In the genomic region with DNA sequence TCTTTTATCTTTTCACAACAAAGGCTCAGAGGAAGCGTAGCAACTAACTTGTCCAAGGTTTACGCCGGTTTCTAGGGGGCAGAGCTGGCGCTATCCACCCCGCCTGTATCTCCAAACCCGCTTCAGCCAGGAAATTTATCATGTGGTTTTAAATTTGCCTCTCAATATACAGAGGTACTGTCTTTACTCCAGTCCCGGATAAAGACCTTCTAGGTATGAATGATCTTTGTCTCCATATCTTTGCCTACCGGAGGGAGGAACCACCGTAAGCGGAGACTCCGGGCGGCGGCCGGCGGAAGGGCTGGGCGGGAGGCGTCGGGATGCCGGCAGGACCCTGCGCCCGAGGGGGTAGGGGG, we compare ENCODE assay signal across 8 cellular contexts. TPM values are rescaled to one million over a fixed set of nuclear protein-coding genes. Genes with fewer than 3 reads are reported as not detected.
DNase-seq lines count a peak whose midpoint lies in the region; ATAC-seq and TF ChIP-seq lines count a peak whose summit lies in the region.

No MANE protein-coding gene starts in this region.

- peaks cover 14% of the 10 kb centered on the region for H3K36me3 Mint-ChIP-seq in type B pancreatic cell

- peaks cover 3% of the 10 kb centered on the region for H3K27me3 Mint-ChIP-seq in type B pancreatic cell

- peaks cover 2% of the 10 kb centered on the region for H3K79me1 ChIP-seq in mesenchymal stem cell (replicated peaks; ENCODE audit: low read length, poor library complexity, severe bottlenecking)

- H3K27me3 ChIP-seq in SJCRH30 = no peaks in the 10 kb centered on the region
- no peaks in the 10 kb centered on the region for H3K27me3 ChIP-seq in effector memory CD4-positive, alpha-beta T cell (replicated peaks; ENCODE audit: control insufficient read depth, insufficient read depth, low read length, poor library complexity, severe bottlenecking)
- H3K27me3 ChIP-seq in mesenchymal stem cell (ENCODE audit: control insufficient read depth in 1 of 2, insufficient read depth in 1 of 2, low read length in 2 of 2) = no peaks in the 10 kb centered on the region

- H3K27ac ChIP-seq in SJCRH30 (peak overlapping the region; percentile 96), mesenchymal stem cell (ENCODE audit: low read length, poor library complexity, severe bottlenecking) (peak overlapping the region; percentile 72)
- peak overlapping the region; percentile 69 for H3K27ac ChIP-seq in effector memory CD4-positive, alpha-beta T cell (ENCODE audit: insufficient read depth, low read length, poor library complexity, severe bottlenecking)

- H3K9me3 ChIP-seq in SJCRH30 (replicated peaks) (no peaks in the 10 kb centered on the region), mesenchymal stem cell (ENCODE audit: control insufficient read depth, low read length) (no peaks in the 10 kb centered on the region)
- H3K9me3 ChIP-seq in effector memory CD4-positive, alpha-beta T cell (ENCODE audit: control insufficient read depth, low read length) = no peaks in the 10 kb centered on the region

- H4K8ac ChIP-seq in mesenchymal stem cell (ENCODE audit: low read length) = peak overlapping the region; percentile 90

- H3K9ac ChIP-seq in mesenchymal stem cell (ENCODE audit: low read length) = peak overlapping the region; percentile 95

- H3K4me1 ChIP-seq in SJCRH30 = peaks cover 15% of the 10 kb centered on the region
- peaks cover 5% of the 10 kb centered on the region for H3K4me1 ChIP-seq in effector memory CD4-positive, alpha-beta T cell (ENCODE audit: control insufficient read depth, insufficient read depth, low read length, poor library complexity, severe bottlenecking)
- H3K4me1 ChIP-seq in mesenchymal stem cell (ENCODE audit: control insufficient read depth, insufficient read depth, low read depth, low read length) = peaks cover 2% of the 10 kb centered on the region

- H3K4me1 Mint-ChIP-seq in type B pancreatic cell (ENCODE audit: unreplicated experiment) = peaks cover 16% of the 10 kb centered on the region

- peak overlapping the region in 1 of 2 experiments; percentile 65 for H3K14ac ChIP-seq in mesenchymal stem cell (ENCODE audit: low read length in 2 of 2)

- H3K18ac ChIP-seq in mesenchymal stem cell (ENCODE audit: low read depth in 1 of 2, low read length in 2 of 2) = peak overlapping the region; percentile 82 to 94

- H2BK120ac ChIP-seq in mesenchymal stem cell (ENCODE audit: low read depth, low read length) = peak overlapping the region; percentile 29

- peak; percentile 49 for DNase-seq in AG20443 (ENCODE audit: low spot score)
- no peak for DNase-seq in SJCRH30
- DNase-seq in effector memory CD4-positive, alpha-beta T cell = peak in 1 of 3 donors; percentile 2
- DNase-seq in mesenchymal stem cell = peak; percentile 57
- no peak for DNase-seq in type B pancreatic cell (ENCODE audit: extremely low spot score, unreplicated experiment)
- DNase-seq in SHP77 (lab: John Stamatoyannopoulos, UW) = no peak

- TF ChIP-seq CTCF in type B pancreatic cell (conservative IDR thresholded peaks at IDR 0.05) = no peak

- H2BK12ac ChIP-seq in mesenchymal stem cell (ENCODE audit: low read length in 2 of 2) = peak overlapping the region in 1 of 2 experiments; percentile 88

- H3K4me3 ChIP-seq in SJCRH30 = peak overlapping the region; percentile 100
- H3K4me3 ChIP-seq in effector memory CD4-positive, alpha-beta T cell (ENCODE audit: insufficient read depth, low read depth, low read length, poor library complexity, severe bottlenecking) = peak overlapping the region; percentile 85
- peak overlapping the region; percentile 83 to 87 for H3K4me3 ChIP-seq in mesenchymal stem cell (ENCODE audit: insufficient read depth in 1 of 2, low read depth in 1 of 2, low read length in 2 of 2)

- no peak overlapping the region for H2AK5ac ChIP-seq in mesenchymal stem cell (ENCODE audit: low read length, severe bottlenecking)

- peak overlapping the region; percentile 78 for H4K91ac ChIP-seq in mesenchymal stem cell (ENCODE audit: low read length)

- H3K23ac ChIP-seq in mesenchymal stem cell (ENCODE audit: low read length in 2 of 2) = peak overlapping the region in 1 of 2 experiments; percentile 83

- H2BK15ac ChIP-seq in mesenchymal stem cell (ENCODE audit: low read depth, poor library complexity, severe bottlenecking) = no peak overlapping the region

- WGBS in mesenchymal stem cell = under 1% methylated on average over 17 of the region's 21 CpGs

- H3K4me3 Mint-ChIP-seq in type B pancreatic cell = peak overlapping the region; percentile 94

- peaks cover 5% of the 10 kb centered on the region; the same call in 1 of the 2 replicates for H3K36me3 ChIP-seq in SJCRH30
- H3K36me3 ChIP-seq in effector memory CD4-positive, alpha-beta T cell (ENCODE audit: control insufficient read depth, insufficient read depth, low read length) = no peaks in the 10 kb centered on the region
- no peaks in the 10 kb centered on the region for H3K36me3 ChIP-seq in mesenchymal stem cell (ENCODE audit: control insufficient read depth in 1 of 2, insufficient read depth in 2 of 2, low read depth in 1 of 2, low read length in 2 of 2)

- H2AFZ ChIP-seq in mesenchymal stem cell (ENCODE audit: low read depth, low read length) = peak overlapping the region; percentile 99

- H3K27ac Mint-ChIP-seq in type B pancreatic cell = peak overlapping the region; percentile 97

- ATAC-seq in GM18867 (IDR thresholded peaks at IDR 0.05; ENCODE audit: unreplicated experiment) (peak; percentile 5), HG03439 (IDR thresholded peaks at IDR 0.05; ENCODE audit: unreplicated experiment) (peak; percentile 10)

- no peaks in the 10 kb centered on the region for H3K9me3 Mint-ChIP-seq in type B pancreatic cell

- peak overlapping the region; percentile 87 for H2BK5ac ChIP-seq in mesenchymal stem cell (ENCODE audit: low read depth, low read length, poor library complexity, severe bottlenecking)

- H3K4ac ChIP-seq in mesenchymal stem cell (ENCODE audit: low read depth in 1 of 2, low read length in 2 of 2) = peak overlapping the region; percentile 15 to 79

- H3K4me2 ChIP-seq in mesenchymal stem cell (ENCODE audit: low read length, poor library complexity, severe bottlenecking) = peak overlapping the region; percentile 94

RNA-seq across cellular contexts. Expression of a gene that starts 0.7 kb away (rescaled TPM):
- 47.7 and 63.1 TPM in 2 replicates for total RNA-seq in SJCRH30 (2014; rRNA removed; shearing (Covaris generic))
- polyA plus RNA-seq in mesenchymal stem cell (2013, experiment 1 of 2) = 18.9 TPM
- 18.6 TPM for polyA plus RNA-seq in mesenchymal stem cell (2013, experiment 2 of 2)
- 59.8 and 65.2 TPM in 2 replicates for total RNA-seq in type B pancreatic cell (ENCODE audit: low replicate concordance)

RNA-seq across cellular contexts. Expression of a gene that starts 34.5 kb away (rescaled TPM):
- total RNA-seq in SJCRH30 (2014; rRNA removed; shearing (Covaris generic)) = 0.23 TPM in 1 of 2 replicates, not detected in the other
- 0.12 TPM for polyA plus RNA-seq in mesenchymal stem cell (2013, experiment 1 of 2)
- not detected for polyA plus RNA-seq in mesenchymal stem cell (2013, experiment 2 of 2)
- total RNA-seq in type B pancreatic cell (ENCODE audit: low replicate concordance) = 1.4 and 11.5 TPM in 2 replicates

Comparison
In these comparisons a context has a peak if more than half of its experiments do, and no peak if none do; other contexts are left out.
1. DNase-seq: peak in AG20443 (single experiment) and mesenchymal stem cell (single experiment); none in SJCRH30 (0 of 2), type B pancreatic cell (single experiment) and SHP77 (0 of 2).
2. Peak in every context shown above with its lines, with median percentiles within 50 percentile points of each other: H3K27ac ChIP-seq and H3K4me3 ChIP-seq.